Comparison of ENCODE assay signal across 9 cellular contexts in the genomic region with DNA sequence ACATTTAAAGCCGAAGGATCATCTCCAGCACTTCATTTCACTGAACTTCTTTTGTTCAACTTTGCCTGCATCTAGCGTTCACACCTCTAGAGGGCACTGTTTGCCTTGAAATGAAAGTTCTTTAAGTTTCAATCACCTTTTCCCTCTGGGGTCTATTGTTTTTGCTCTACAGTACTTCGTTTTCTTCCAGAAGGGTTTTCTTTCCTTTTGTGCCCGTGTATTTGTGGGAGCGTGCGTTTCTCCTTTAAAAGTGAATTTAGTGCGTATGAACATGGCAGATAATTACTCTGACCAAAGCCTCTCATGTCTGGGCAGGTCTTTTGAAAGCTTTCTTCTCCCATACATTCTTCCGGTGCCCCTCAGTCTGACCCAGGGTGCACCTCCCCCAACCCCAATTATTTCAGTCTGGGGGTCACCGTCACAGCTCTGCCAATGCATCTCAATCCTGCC.
DNase-seq lines count a peak whose midpoint lies in the region; ATAC-seq and TF ChIP-seq lines count a peak whose summit lies in the region.
"Had no signal": no experiment of that assay in that cellular context is flagged by ENCODE, and none has a peak within 500 bp of the region (broad histone marks: within the 10 kb centered on the region; RNA-seq: fewer than 3 reads in every experiment).

No MANE protein-coding gene starts in this region.

- H3K27ac ChIP-seq in esophagus squamous epithelium: no peak overlapping the region

- H2AFZ ChIP-seq in neuron (ENCODE audit: low read depth, low read length): peak overlapping the region; percentile 68

- no peaks in the 10 kb centered on the region for H3K9me3 ChIP-seq in esophagus squamous epithelium
- no peaks in the 10 kb centered on the region for H3K9me3 ChIP-seq in neuron (ENCODE audit: low read length)

- peak; percentile 66 for TF ChIP-seq CTCF in GM12874 (IDR thresholded peaks at IDR 0.05; ENCODE audit: insufficient read depth, low read depth, low read length)
- TF ChIP-seq CTCF in esophagus squamous epithelium (IDR thresholded peaks at IDR 0.05): peak; percentile 42 to 67 (median 53)

- no peak overlapping the region for H3K4me3 ChIP-seq in esophagus squamous epithelium
- H3K4me3 ChIP-seq in neuron (ENCODE audit: low read length): no peak overlapping the region

- intact Hi-C loops in esophagus squamous epithelium (cut with DNase I): no loop called here

- H3K4me1 ChIP-seq in esophagus squamous epithelium (peaks cover 0 to 5% (median 0%) of the 10 kb centered on the region in 3 donors), neuron (ENCODE audit: insufficient read depth, low read length) (peaks cover 11% of the 10 kb centered on the region)

- H3K36me3 ChIP-seq in esophagus squamous epithelium (no peaks in the 10 kb centered on the region), neuron (ENCODE audit: insufficient read depth, low read length) (no peaks in the 10 kb centered on the region)

- WGBS in esophagus squamous epithelium, 2 donors: 6 to 8% methylated on average over 9 of the region's 9 CpGs

- H3K27me3 ChIP-seq in esophagus squamous epithelium: no peaks in the 10 kb centered on the region
- H3K27me3 ChIP-seq in neuron (ENCODE audit: insufficient read depth, low read length): no peaks in the 10 kb centered on the region

- TF ChIP-seq POLR2A in esophagus squamous epithelium (IDR thresholded peaks at IDR 0.05): no peak

- ATAC-seq in HG03571 (IDR thresholded peaks at IDR 0.05; ENCODE audit: unreplicated experiment): no peak
- no peak for ATAC-seq in GM21529 (IDR thresholded peaks at IDR 0.05; ENCODE audit: unreplicated experiment)

- peak; percentile 33 for DNase-seq in AG20443 (ENCODE audit: low spot score)
- DNase-seq in NCI-H1436 treated with DMSO at 0.1 percent for 48 hours (lab: John Stamatoyannopoulos, UW): peak; percentile 79
- DNase-seq in SW480 (ENCODE audit: low spot score): peak; percentile 45
- no peak for DNase-seq in esophagus squamous epithelium (lab: John Stamatoyannopoulos, UW)
- DNase-seq: naive B cell had no signal
